Comparison of ENCODE assay signal across 1 cellular context in genomic region chr5:75236322-75237316, GRCh38.
TF ChIP-seq lines count a peak whose summit lies in the region.

TSS of gene ANKRD31 (minus strand) at chr5:75236878. CDS start at chr5:75236686, 192 bp downstream.

TF ChIP-seq in K562, 482 proteins besides CTCF, POLR2A, EP300 and RAD21 (continued from another document and continues in another):
- TF ChIP-seq ZNF518B (CRISPR knock-in tag; IDR thresholded peaks at IDR 0.05) = no peak
- no peak for TF ChIP-seq ZNF134 (CRISPR knock-in tag; conservative IDR thresholded peaks at IDR 0.05)
- no peak for TF ChIP-seq ZNF165 (CRISPR knock-in tag; IDR thresholded peaks at IDR 0.05; ENCODE audit: borderline replicate concordance)
- no peak for TF ChIP-seq CBX8 (IDR thresholded peaks at IDR 0.05; ENCODE audit: borderline replicate concordance, extremely low read depth, low read depth, low read length, poor library complexity, severe bottlenecking)
- TF ChIP-seq PKNOX1 (IDR thresholded peaks at IDR 0.05) = 0 out of 2 replicates have a peak, but pooled peaks have one; percentile 8
- no peak for TF ChIP-seq JUN (IDR thresholded peaks at IDR 0.05; ENCODE audit: borderline replicate concordance, low read depth, low read length)
- TF ChIP-seq JUN (CRISPR knock-in tag; IDR thresholded peaks at IDR 0.05; ENCODE audit: borderline replicate concordance) = no peak
- no peak for TF ChIP-seq ZNF12 (CRISPR knock-in tag; IDR thresholded peaks at IDR 0.05)
- TF ChIP-seq ZNF561 (CRISPR knock-in tag; conservative IDR thresholded peaks at IDR 0.05) = no peak
- no peak for TF ChIP-seq SREBF1 (IDR thresholded peaks at IDR 0.05; ENCODE audit: borderline replicate concordance, low read depth, low read length)
- TF ChIP-seq FOS (IDR thresholded peaks at IDR 0.05; ENCODE audit: extremely low read depth, insufficient read length) = no peak
- TF ChIP-seq LEF1 (IDR thresholded peaks at IDR 0.05) = no peak
- no peak for TF ChIP-seq ZSCAN32 (CRISPR knock-in tag; IDR thresholded peaks at IDR 0.05)
- TF ChIP-seq TCF7 (IDR thresholded peaks at IDR 0.05; ENCODE audit: borderline replicate concordance) = no peak
- TF ChIP-seq PTBP1 (IDR thresholded peaks at IDR 0.05; ENCODE audit: low read depth, low read length) = no peak
- no peak for TF ChIP-seq SLC30A9 (CRISPR knock-in tag; IDR thresholded peaks at IDR 0.05)
- TF ChIP-seq CHCHD3 (CRISPR knock-in tag; IDR thresholded peaks at IDR 0.05) = no peak
- no peak for TF ChIP-seq HIVEP1 (CRISPR knock-in tag; IDR thresholded peaks at IDR 0.05)
- TF ChIP-seq FOXA1 (IDR thresholded peaks at IDR 0.05; ENCODE audit: borderline replicate concordance) = no peak
- no peak for TF ChIP-seq RNF219 (CRISPR knock-in tag; IDR thresholded peaks at IDR 0.05)
- TF ChIP-seq ZNF644 (tag; IDR thresholded peaks at IDR 0.05; ENCODE audit: low read depth) = no peak
- TF ChIP-seq RHOXF2B (CRISPR knock-in tag; conservative IDR thresholded peaks at IDR 0.05) = no peak
- no peak for TF ChIP-seq ZNF3 (CRISPR knock-in tag; IDR thresholded peaks at IDR 0.05)
- peak; percentile 49 for TF ChIP-seq ZBTB33 (CRISPR knock-in tag; IDR thresholded peaks at IDR 0.05)
- no peak for TF ChIP-seq MAFG (tag; conservative IDR thresholded peaks at IDR 0.05)
- TF ChIP-seq ZBTB12 (CRISPR knock-in tag; IDR thresholded peaks at IDR 0.05) = no peak
- TF ChIP-seq DACH1 (IDR thresholded peaks at IDR 0.05; ENCODE audit: partially characterized antibody) = no peak
- no peak for TF ChIP-seq MBD2 (IDR thresholded peaks at IDR 0.05; ENCODE audit: borderline replicate concordance, low read depth)
- no peak for TF ChIP-seq ZNF583 (CRISPR knock-in tag; IDR thresholded peaks at IDR 0.05)
- no peak; the same call in 1 of the 2 replicates for TF ChIP-seq ZNF311 (CRISPR knock-in tag; IDR thresholded peaks at IDR 0.05)
- TF ChIP-seq ZNF780A (CRISPR knock-in tag; IDR thresholded peaks at IDR 0.05) = no peak
- TF ChIP-seq GATA2 (CRISPR knock-in tag; IDR thresholded peaks at IDR 0.05) = no peak
- TF ChIP-seq NRF1 (conservative IDR thresholded peaks at IDR 0.05 in 1 of 2, IDR thresholded peaks at IDR 0.05 in 1 of 2) = peak; percentile 93 to 94
- TF ChIP-seq ZKSCAN3 (CRISPR knock-in tag; IDR thresholded peaks at IDR 0.05) = no peak
- peak; percentile 49 for TF ChIP-seq USF2 (CRISPR knock-in tag; IDR thresholded peaks at IDR 0.05)
- TF ChIP-seq MLX (CRISPR knock-in tag; conservative IDR thresholded peaks at IDR 0.05) = no peak
- TF ChIP-seq RFX7 (CRISPR knock-in tag; IDR thresholded peaks at IDR 0.05) = no peak
- no peak for TF ChIP-seq NFXL1 (CRISPR knock-in tag; IDR thresholded peaks at IDR 0.05)
- 0 out of 2 replicates have a peak, but pooled peaks have one; percentile 8 for TF ChIP-seq ATF4 (CRISPR knock-in tag; IDR thresholded peaks at IDR 0.05)
- TF ChIP-seq MCM2 (IDR thresholded peaks at IDR 0.05; ENCODE audit: low read depth) = no peak
- TF ChIP-seq TRIM28 (IDR thresholded peaks at IDR 0.05) = no peak
- no peak for TF ChIP-seq MXI1 (IDR thresholded peaks at IDR 0.05; ENCODE audit: low read depth, low read length)
- no peak for TF ChIP-seq FOXJ3 (CRISPR knock-in tag; IDR thresholded peaks at IDR 0.05)
- no peak for TF ChIP-seq BCLAF1 (IDR thresholded peaks at IDR 0.05; ENCODE audit: borderline replicate concordance in 1 of 2, control insufficient read depth in 1 of 2, low read depth in 2 of 2, low read length in 1 of 2)
- no peak for TF ChIP-seq EZH2 (IDR thresholded peaks at IDR 0.05; ENCODE audit: borderline replicate concordance, low read depth, low read length)
- TF ChIP-seq RBM14 (IDR thresholded peaks at IDR 0.05; ENCODE audit: borderline replicate concordance, insufficient read depth, low read depth, low read length) = no peak
- TF ChIP-seq SAFB2 (IDR thresholded peaks at IDR 0.05; ENCODE audit: borderline replicate concordance, low read depth, low read length, severe bottlenecking) = no peak
- TF ChIP-seq HMGXB4 (CRISPR knock-in tag; IDR thresholded peaks at IDR 0.05) = no peak
- no peak for TF ChIP-seq ARNT (IDR thresholded peaks at IDR 0.05)
- TF ChIP-seq ZNF507 (tag; conservative IDR thresholded peaks at IDR 0.05) = no peak
- TF ChIP-seq ZNF316 (IDR thresholded peaks at IDR 0.05) = no peak
- TF ChIP-seq ZNF766 (CRISPR knock-in tag; conservative IDR thresholded peaks at IDR 0.05) = peak; percentile 49; the same call in 1 of the 2 replicates
- TF ChIP-seq CBX2 (IDR thresholded peaks at IDR 0.05; ENCODE audit: insufficient read depth, low read length, poor library complexity, severe bottlenecking) = no peak
- TF ChIP-seq SIRT6 (IDR thresholded peaks at IDR 0.05; ENCODE audit: low read depth, low read length) = no peak
- peak; percentile 45; the same call in 1 of the 2 replicates for TF ChIP-seq POLR2AphosphoS5 (IDR thresholded peaks at IDR 0.05; ENCODE audit: control insufficient read depth, insufficient read depth, low read depth, low read length)
